In genomic region chr12:116651089-116651488, GRCh38 we compare ENCODE assay signal across 29 cellular contexts.
"Had no signal": no experiment of that assay in that cellular context is flagged by ENCODE, and none has a peak within 500 bp of the region (broad histone marks: within the 10 kb centered on the region; RNA-seq: fewer than 3 reads in every experiment).

No MANE protein-coding gene starts in this region.

- H3K27ac Mint-ChIP-seq: activated B cell treated with CpG ODN at 0.5 μM for 24 hours; activated CD4-positive, alpha-beta memory T cell treated with anti-CD3 and anti-CD28 coated beads for 36 hours; activated CD8-positive, alpha-beta memory T cell treated with anti-CD3 and anti-CD28 coated beads, Interleukin-2, amount 10 ng/mL, durations not matched to agents 7 days and 5 days; activated T-helper 17 cell treated with anti-CD3 and anti-CD28 coated beads, Interleukin-2, amount 50 U/mL, for 72 hours; brain had no signal

- H3K27me3 ChIP-seq: adrenal gland, SJCRH30 had no signal

- H3K36me3 Mint-ChIP-seq: activated CD4-positive, alpha-beta memory T cell treated with anti-CD3 and anti-CD28 coated beads for 36 hours; activated CD8-positive, alpha-beta memory T cell treated with anti-CD3 and anti-CD28 coated beads, Interleukin-2, amount 10 ng/mL, durations not matched to agents 7 days and 5 days; brain had no signal

- H3K27ac ChIP-seq: adrenal gland, KMS-11, SJCRH30, SK-N-MC had no signal

- DNase-seq: activated B cell treated with CpG ODN at 0.5 μM for 24 hours; activated CD4-positive, alpha-beta memory T cell treated with anti-CD3 and anti-CD28 coated beads for 36 hours; activated CD4-positive, alpha-beta T cell treated with anti-CD3 and anti-CD28 coated beads for 4 hours; activated CD4-positive, alpha-beta T cell treated with anti-CD3 and anti-CD28 coated beads, Interleukin-2, amount 50 U/mL, for 1 hour; activated CD4-positive, CD25-positive, alpha-beta regulatory T cell treated with anti-CD3 and anti-CD28 coated beads, Interleukin-2, amount 50 U/mL, for 72 hours; activated CD8-positive, alpha-beta memory T cell treated with anti-CD3 and anti-CD28 coated beads for 24 hours; activated CD8-positive, alpha-beta memory T cell treated with anti-CD3 and anti-CD28 coated beads, Interleukin-2, amount 10 ng/mL, durations not matched to agents 7 days and 5 days; activated CD8-positive, alpha-beta memory T cell treated with anti-CD3 and anti-CD28 coated beads, Interleukin-2, amount 50 U/mL, for 48 hours; activated effector memory CD4-positive, alpha-beta T cell treated with anti-CD3 and anti-CD28 coated beads, Interleukin-2, amount 50 U/mL, for 16 hours; activated naive CD4-positive, alpha-beta T cell; activated naive CD4-positive, alpha-beta T cell treated with anti-CD3 and anti-CD28 coated beads, Interleukin-2, amount 50 U/mL, for 16 hours; activated T-cell treated with anti-CD3 and anti-CD28 coated beads, Interleukin-2, amount 50 U/mL, for 48 hours; adrenal gland; caudate nucleus; cerebellar nuclear complex; NCI-H1092; NCI-H1436 treated with DMSO at 0.1 percent for 48 hours; NCI-H1694 treated with DMSO at 0.1 percent for 48 hours; NCI-H2029; NCI-H345; NCI-H524 treated with DMSO at 0.1 percent for 48 hours; SHP77; SJCRH30; T1000 had no signal

- H3K4me3 Mint-ChIP-seq: activated B cell treated with CpG ODN at 0.5 μM for 24 hours; activated CD4-positive, alpha-beta memory T cell treated with anti-CD3 and anti-CD28 coated beads for 36 hours; activated CD8-positive, alpha-beta memory T cell treated with anti-CD3 and anti-CD28 coated beads, Interleukin-2, amount 10 ng/mL, durations not matched to agents 7 days and 5 days; activated T-helper 17 cell treated with anti-CD3 and anti-CD28 coated beads, Interleukin-2, amount 50 U/mL, for 72 hours; brain had no signal

- H3K4me3 ChIP-seq: adrenal gland, SJCRH30, SK-N-MC had no signal

- H3K36me3 ChIP-seq: adrenal gland, SJCRH30 had no signal

- H3K4me1 Mint-ChIP-seq: activated B cell treated with CpG ODN at 0.5 μM for 24 hours; activated CD8-positive, alpha-beta memory T cell treated with anti-CD3 and anti-CD28 coated beads, Interleukin-2, amount 10 ng/mL, durations not matched to agents 7 days and 5 days; activated T-helper 17 cell treated with anti-CD3 and anti-CD28 coated beads, Interleukin-2, amount 50 U/mL, for 72 hours had no signal

- H3K9me3 Mint-ChIP-seq: activated CD4-positive, alpha-beta memory T cell treated with anti-CD3 and anti-CD28 coated beads for 36 hours; activated T-helper 17 cell treated with anti-CD3 and anti-CD28 coated beads, Interleukin-2, amount 50 U/mL, for 72 hours had no signal

- H3K9me3 ChIP-seq: adrenal gland, SJCRH30 had no signal

- ATAC-seq: activated CD8-positive, alpha-beta memory T cell treated with anti-CD3 and anti-CD28 coated beads, Interleukin-2, amount 10 ng/mL, durations not matched to agents 7 days and 5 days; activated T-helper 17 cell treated with anti-CD3 and anti-CD28 coated beads, Interleukin-2, amount 50 U/mL, for 72 hours; Panc1 had no signal

- H3K4me1 ChIP-seq: adrenal gland, SJCRH30 had no signal
